Comparison of ENCODE assay signal across 12 cellular contexts in the genomic region with DNA sequence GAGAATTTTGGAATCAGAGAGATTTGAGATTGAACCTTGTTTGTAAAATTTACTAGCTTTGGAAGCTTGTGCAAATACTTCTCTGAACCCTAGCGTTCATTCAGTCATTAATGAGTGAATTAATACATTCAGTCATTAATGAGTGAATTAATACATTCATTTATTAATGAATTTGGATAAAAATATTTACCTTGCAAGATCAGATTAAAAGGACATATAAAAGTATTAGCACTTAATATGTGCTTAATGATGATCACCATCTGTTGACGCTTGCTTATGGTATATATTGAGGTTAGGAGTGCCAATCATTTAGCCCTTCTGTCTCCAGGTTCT. TPM values are rescaled to one million over a fixed set of nuclear protein-coding genes. Genes with fewer than 3 reads are reported as not detected.
DNase-seq lines count a peak whose midpoint lies in the region; ATAC-seq and TF ChIP-seq lines count a peak whose summit lies in the region.
"Had no signal": no experiment of that assay in that cellular context is flagged by ENCODE, and none has a peak within 500 bp of the region (broad histone marks: within the 10 kb centered on the region; RNA-seq: fewer than 3 reads in every experiment).

No MANE protein-coding gene starts in this region.

- H3K9me2 ChIP-seq in PC-3 (replicated peaks; ENCODE audit: low read length) (no peaks in the 10 kb centered on the region), hepatocyte (replicated peaks; ENCODE audit: insufficient read depth) (no peaks in the 10 kb centered on the region)

- H3K4me1 ChIP-seq in DND-41 (ENCODE audit: insufficient read depth, low read length) (peaks cover 15% of the 10 kb centered on the region), PC-3 (ENCODE audit: insufficient read depth, low read length) (peaks cover 40% of the 10 kb centered on the region), hepatocyte (ENCODE audit: insufficient read depth) (peaks cover 31% of the 10 kb centered on the region), parathyroid adenoma (peaks cover 16% of the 10 kb centered on the region)

- H3K27ac ChIP-seq in DND-41 (ENCODE audit: low read length) (0 out of 2 replicates have a peak overlapping the region, but pooled peaks have one; percentile 26), PC-3 (ENCODE audit: low read length) (peak overlapping the region; percentile 10), hepatocyte (peak overlapping the region; percentile 73), parathyroid adenoma (peak overlapping the region; percentile 47)
- H3K27ac ChIP-seq: thoracic aorta had no signal

- POLR2A ChIA-PET in PC-3 (lab: Charles Lee; ENCODE audit: unreplicated experiment) = interaction anchor here (0.6 kb wide), 1 partner anchor 336 kb away, joined by 4 read pairs; no protein-coding TSS in a partner anchor

- 79% methylated on average over 2 of the region's 2 CpGs for WGBS in hepatocyte (ENCODE audit: low lambda C conversion rate, missing lambda C conversion rate)

- CTCF ChIA-PET in PC-3 (lab: Charles Lee) = interaction anchor here (1.0 kb wide), 1 partner anchor 63 kb away, joined by 3 read pairs; no protein-coding TSS in a partner anchor

- no peaks in the 10 kb centered on the region for H3K36me3 ChIP-seq in DND-41 (ENCODE audit: insufficient read depth, low read length)
- H3K36me3 ChIP-seq in PC-3 (ENCODE audit: low read depth, low read length) = no peaks in the 10 kb centered on the region; the same call in 1 of the 2 replicates
- no peaks in the 10 kb centered on the region for H3K36me3 ChIP-seq in hepatocyte (replicated peaks; ENCODE audit: insufficient read depth, low read depth)
- H3K36me3 ChIP-seq in parathyroid adenoma (ENCODE audit: control insufficient read depth, insufficient read depth, low read length) = no peaks in the 10 kb centered on the region
- H3K36me3 ChIP-seq: thoracic aorta had no signal

- TF ChIP-seq CTCF in DND-41 (IDR thresholded peaks at IDR 0.05; ENCODE audit: borderline replicate concordance, extremely low read depth, low read length, poor library complexity, severe bottlenecking) (no peak), PC-3 (conservative IDR thresholded peaks at IDR 0.05; ENCODE audit: low read depth, low read length) (no peak), hepatocyte (IDR thresholded peaks at IDR 0.05; ENCODE audit: poor library complexity) (no peak), parathyroid adenoma (IDR thresholded peaks at IDR 0.05) (no peak)

- H2AFZ ChIP-seq in DND-41 (ENCODE audit: low read depth, low read length) (no peak overlapping the region), PC-3 (ENCODE audit: low read length) (no peak overlapping the region), hepatocyte (no peak overlapping the region), parathyroid adenoma (no peak overlapping the region)

- BruUV-seq in PC-3 (replicated peaks; lab: Mats Ljungman, UMichigan) = no TSS peak

- no peak overlapping the region for H3K9ac ChIP-seq in DND-41 (ENCODE audit: low read depth, low read length)
- H3K9ac ChIP-seq in PC-3 (ENCODE audit: low read length) = no peak overlapping the region
- no peak overlapping the region for H3K9ac ChIP-seq in parathyroid adenoma

- H3K4me3 ChIP-seq in DND-41 (ENCODE audit: low read depth in 1 of 2, low read length in 2 of 2) (no peak overlapping the region), PC-3 (ENCODE audit: low read length) (no peak overlapping the region), hepatocyte (no peak overlapping the region), parathyroid adenoma (ENCODE audit: low read depth, low read length) (no peak overlapping the region)
- H3K4me3 ChIP-seq: thoracic aorta had no signal

- ATAC-seq in DND-41 (ENCODE audit: insufficient read depth, low read depth) (no peak), PC-3 (no peak), HG03432 (IDR thresholded peaks at IDR 0.05; ENCODE audit: unreplicated experiment) (no peak)

- no peaks in the 10 kb centered on the region for H3F3A ChIP-seq in PC-3 (ENCODE audit: low read length, unreplicated experiment)

- H3K79me2 ChIP-seq in DND-41 (ENCODE audit: insufficient read depth, low read length) = peaks cover 85% of the 10 kb centered on the region
- peaks cover 68% of the 10 kb centered on the region for H3K79me2 ChIP-seq in PC-3 (ENCODE audit: low read length)
- H3K79me2 ChIP-seq in hepatocyte = peaks cover 80% of the 10 kb centered on the region
- peaks cover 52% of the 10 kb centered on the region for H3K79me2 ChIP-seq in parathyroid adenoma

- H3K27me3 ChIP-seq in DND-41 (ENCODE audit: insufficient read depth, low read length, poor library complexity) (no peaks in the 10 kb centered on the region), PC-3 (ENCODE audit: low read length) (no peaks in the 10 kb centered on the region), hepatocyte (no peaks in the 10 kb centered on the region), parathyroid adenoma (ENCODE audit: control insufficient read depth, insufficient read depth, low read length) (no peaks in the 10 kb centered on the region)

- intact Hi-C loops in PC-3 (cut with micrococcal nuclease) = loop anchor here (1.0 to 5.0 kb wide), 4 partner anchors 63 to 334 kb away; no protein-coding TSS in a partner anchor

- DNase-seq in DND-41 (no peak), PC-3 (no peak), hepatocyte (ENCODE audit: low spot score) (no peak), mucosa of gallbladder (ENCODE audit: low spot score) (no peak), NCI-H446 (lab: John Stamatoyannopoulos, UW) (no peak)
- DNase-seq in stimulated activated CD4-positive, alpha-beta T cell treated with anti-CD3 and anti-CD28 coated beads, Interleukin-12 subunit alpha, Interleukin-12 subunit beta, amount 100 ng/mL, for 4 hours = no peak
- DNase-seq: activated T-cell treated with anti-CD3 and anti-CD28 coated beads, Interleukin-2, amount 50 U/mL, for 48 hours; cerebellar nuclear complex; NCI-H1417 had no signal

- H3K9me3 ChIP-seq in DND-41 (ENCODE audit: insufficient read depth, low read length, severe bottlenecking) (no peaks in the 10 kb centered on the region), PC-3 (ENCODE audit: low read length) (no peaks in the 10 kb centered on the region), hepatocyte (ENCODE audit: low read depth) (no peaks in the 10 kb centered on the region), parathyroid adenoma (ENCODE audit: control insufficient read depth, low read length) (no peaks in the 10 kb centered on the region)
- H3K9me3 ChIP-seq: thoracic aorta had no signal

- H4K20me1 ChIP-seq in DND-41 (ENCODE audit: insufficient read depth, low read length) (peaks cover 12% of the 10 kb centered on the region; the same call in 1 of the 2 replicates), PC-3 (ENCODE audit: low read length) (peaks cover 10% of the 10 kb centered on the region; the same call in 1 of the 2 replicates), hepatocyte (ENCODE audit: insufficient read depth, poor library complexity, severe bottlenecking) (no peaks in the 10 kb centered on the region)

- H3K4me2 ChIP-seq in DND-41 (ENCODE audit: insufficient read depth, low read length) (no peak overlapping the region), PC-3 (ENCODE audit: low read length) (peak overlapping the region; percentile 61), hepatocyte (peak overlapping the region; percentile 45), parathyroid adenoma (ENCODE audit: low read length) (no peak overlapping the region)

RNA-seq across cellular contexts. Expression of a gene that starts 26.9 kb away (rescaled TPM):
- total RNA-seq in PC-3 (2014; rRNA removed) (38.1 and 38.3 TPM in 2 replicates), hepatocyte (86.8 and 86.9 TPM in 2 replicates), mucosa of gallbladder (111 TPM)
- polyA plus RNA-seq in hepatocyte = 49.9 and 55.2 TPM in 2 replicates

Comparison
In these comparisons a context has a peak if more than half of its experiments do, and no peak if none do; other contexts are left out.
1. H3K27ac ChIP-seq: peak in every context shown above with its lines; median percentile 73 in hepatocyte; 47 in parathyroid adenoma; 26 in DND-41; 10 in PC-3.
2. H3K4me2 ChIP-seq: peak in PC-3 (single experiment) and hepatocyte (single experiment); none in DND-41 (single experiment) and parathyroid adenoma (single experiment).